ENCODE assay signal across 14 cellular contexts in the genomic region with DNA sequence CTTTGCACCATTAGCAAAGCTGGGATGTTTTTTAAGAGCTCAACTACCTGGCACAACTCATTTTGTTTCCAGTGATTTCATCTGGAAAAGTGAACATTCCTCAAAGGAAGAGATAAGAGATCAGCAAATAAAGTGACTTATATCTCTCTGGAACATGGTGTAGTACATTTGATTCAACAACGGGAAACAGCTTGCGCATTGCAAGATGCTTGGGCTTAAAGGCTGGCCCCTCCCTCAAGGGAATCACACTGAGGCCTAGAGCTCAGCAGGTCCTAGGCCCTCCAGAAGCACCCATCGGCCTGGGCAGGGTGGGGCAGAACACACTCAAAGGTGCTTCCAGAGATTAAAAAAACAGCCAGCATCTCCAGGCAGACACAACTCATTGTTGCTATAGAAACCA.
DNase-seq lines count a peak whose midpoint lies in the region; ATAC-seq and TF ChIP-seq lines count a peak whose summit lies in the region.
"Had no signal": no experiment of that assay in that cellular context is flagged by ENCODE, and none has a peak within 500 bp of the region (broad histone marks: within the 10 kb centered on the region; RNA-seq: fewer than 3 reads in every experiment).

No MANE protein-coding gene starts in this region.

- no peak for TF ChIP-seq POLR2A in NB4 (IDR thresholded peaks at IDR 0.05; ENCODE audit: extremely low read depth, insufficient read length)

- no peak for ATAC-seq in HG02884 (IDR thresholded peaks at IDR 0.05; ENCODE audit: unreplicated experiment)
- no peak for ATAC-seq in stimulated activated naive CD8-positive, alpha-beta T cell treated with anti-CD3 and anti-CD28 coated beads, Interleukin-15, Interleukin-2, amounts not matched to agents 100 U/mL and 50 U/mL, for 24 hours

- H3K4me1 ChIP-seq in endodermal cell (ENCODE audit: control insufficient read depth, insufficient read depth, low read length) (peaks cover 18% of the 10 kb centered on the region), mesenchymal stem cell (ENCODE audit: control insufficient read depth, insufficient read depth, low read depth, low read length) (peaks cover 18% of the 10 kb centered on the region)

- no peaks in the 10 kb centered on the region for H3K36me3 Mint-ChIP-seq in endodermal cell (ENCODE audit: low read depth)
- H3K36me3 Mint-ChIP-seq in neural crest cell (ENCODE audit: low read depth), result no peaks in the 10 kb centered on the region

- H4K8ac ChIP-seq in mesenchymal stem cell (ENCODE audit: low read length), result no peak overlapping the region

- H3K9me3 ChIP-seq in endodermal cell (ENCODE audit: control insufficient read depth, low read length) (no peaks in the 10 kb centered on the region), mesenchymal stem cell (ENCODE audit: control insufficient read depth, low read length) (no peaks in the 10 kb centered on the region)

- H3K9ac ChIP-seq in endodermal cell (ENCODE audit: extremely low read depth, low read length, poor library complexity, severe bottlenecking), result no peak overlapping the region
- no peak overlapping the region for H3K9ac ChIP-seq in mesenchymal stem cell (ENCODE audit: low read length)

- H3K4ac ChIP-seq in mesenchymal stem cell (ENCODE audit: low read depth in 1 of 2, low read length in 2 of 2), result no peak overlapping the region

- TF ChIP-seq CTCF in NB4 (IDR thresholded peaks at IDR 0.05; ENCODE audit: low read depth, low read length) (no peak), endodermal cell (conservative IDR thresholded peaks at IDR 0.05) (no peak), neural crest cell (conservative IDR thresholded peaks at IDR 0.05) (no peak)

- H3K27ac Mint-ChIP-seq in endodermal cell, result peak overlapping the region; percentile 56
- peak overlapping the region; percentile 36 for H3K27ac Mint-ChIP-seq in neural crest cell (ENCODE audit: unreplicated experiment)

- no peak overlapping the region for H3K4me2 ChIP-seq in mesenchymal stem cell (ENCODE audit: low read length, poor library complexity, severe bottlenecking)

- H3K27me3 Mint-ChIP-seq in endodermal cell (ENCODE audit: insufficient read depth), result peaks cover 1% of the 10 kb centered on the region
- H3K27me3 Mint-ChIP-seq in neural crest cell (ENCODE audit: low read depth), result no peaks in the 10 kb centered on the region

- peak; percentile 10 for DNase-seq in A172 (ENCODE audit: low spot score)
- DNase-seq in NB4 (ENCODE audit: low read depth), result peak; percentile 50
- DNase-seq in endodermal cell, result no peak
- DNase-seq in neural crest cell (ENCODE audit: low read depth, low spot score), result no peak
- no peak for DNase-seq in mesenchymal stem cell
- DNase-seq in stimulated activated CD4-positive, alpha-beta T cell treated with anti-CD3 and anti-CD28 coated beads, Interleukin-1b, Interleukin-23, amount 100 ng/mL, for 48 hours, result no peak
- no peak for DNase-seq in stimulated activated naive CD8-positive, alpha-beta T cell treated with anti-CD3 and anti-CD28 coated beads, Interleukin-15, Interleukin-2, amounts not matched to agents 100 U/mL and 50 U/mL, for 24 hours
- DNase-seq: activated T-cell treated with anti-CD3 and anti-CD28 coated beads for 4 hours; caudate nucleus; GOT3; mesendoderm; NCI-H1694; stimulated activated CD8-positive, alpha-beta memory T cell treated with anti-CD3 and anti-CD28 coated beads, Interleukin-4, amount 100 ng/mL, for 48 hours had no signal

- H3K27ac ChIP-seq in endodermal cell (ENCODE audit: low read depth, low read length), result no peak overlapping the region
- H3K27ac ChIP-seq in mesenchymal stem cell (ENCODE audit: low read length, poor library complexity, severe bottlenecking), result no peak overlapping the region

- no peak overlapping the region for H3K23ac ChIP-seq in mesenchymal stem cell (ENCODE audit: low read length in 2 of 2)

- H3K4me1 Mint-ChIP-seq in endodermal cell, result peaks cover 56% of the 10 kb centered on the region
- H3K4me1 Mint-ChIP-seq in neural crest cell, result peaks cover 73% of the 10 kb centered on the region

- H3K79me1 ChIP-seq in mesenchymal stem cell (replicated peaks; ENCODE audit: low read length, poor library complexity, severe bottlenecking), result peaks cover 27% of the 10 kb centered on the region

- H3K36me3 ChIP-seq in endodermal cell (ENCODE audit: control insufficient read depth, insufficient read depth, low read length), result peaks cover 19% of the 10 kb centered on the region
- H3K36me3 ChIP-seq in mesenchymal stem cell (ENCODE audit: control insufficient read depth in 1 of 2, insufficient read depth in 2 of 2, low read depth in 1 of 2, low read length in 2 of 2), result no peaks in the 10 kb centered on the region

- no peak overlapping the region for H2BK12ac ChIP-seq in mesenchymal stem cell (ENCODE audit: low read length in 2 of 2)

- no peak overlapping the region for H2AFZ ChIP-seq in mesenchymal stem cell (ENCODE audit: low read depth, low read length)

- H2BK15ac ChIP-seq in mesenchymal stem cell (ENCODE audit: low read depth, poor library complexity, severe bottlenecking), result no peak overlapping the region

- H3K4me3 Mint-ChIP-seq in endodermal cell (no peak overlapping the region), neural crest cell (peak overlapping the region; percentile 56)

- H3K27me3 ChIP-seq in endodermal cell (ENCODE audit: control insufficient read depth, insufficient read depth, low read length, poor library complexity, severe bottlenecking) (no peaks in the 10 kb centered on the region), mesenchymal stem cell (ENCODE audit: control insufficient read depth in 1 of 2, insufficient read depth in 1 of 2, low read length in 2 of 2) (no peaks in the 10 kb centered on the region)

- no peak overlapping the region for H3K4me3 ChIP-seq in NB4 (ENCODE audit: low read depth, low read length)
- H3K4me3 ChIP-seq in endodermal cell (ENCODE audit: low read length), result no peak overlapping the region
- H3K4me3 ChIP-seq in mesenchymal stem cell (ENCODE audit: insufficient read depth in 1 of 2, low read depth in 1 of 2, low read length in 2 of 2), result no peak overlapping the region

- H3K18ac ChIP-seq in mesenchymal stem cell (ENCODE audit: low read depth in 1 of 2, low read length in 2 of 2), result no peak overlapping the region

- no peak overlapping the region for H4K91ac ChIP-seq in mesenchymal stem cell (ENCODE audit: low read length)

- no peak overlapping the region for H2BK120ac ChIP-seq in mesenchymal stem cell (ENCODE audit: low read depth, low read length)

- H2AK5ac ChIP-seq in mesenchymal stem cell (ENCODE audit: low read length, severe bottlenecking), result no peak overlapping the region

- H3K14ac ChIP-seq in mesenchymal stem cell (ENCODE audit: low read length in 2 of 2), result no peak overlapping the region

- no peaks in the 10 kb centered on the region for H3K9me3 Mint-ChIP-seq in endodermal cell
- no peaks in the 10 kb centered on the region for H3K9me3 Mint-ChIP-seq in neural crest cell

- WGBS in endodermal cell (ENCODE audit: insufficient coverage in 1 of 2, insufficient read length in 1 of 2), 2 experiments, result 95 to 100% methylated on average over 2 to 3 of the region's 3 CpGs
- WGBS in mesenchymal stem cell, result 85% methylated on average over 3 of the region's 3 CpGs

- no peak overlapping the region for H2BK5ac ChIP-seq in mesenchymal stem cell (ENCODE audit: low read depth, low read length, poor library complexity, severe bottlenecking)

Comparison
In these comparisons a context has a peak if more than half of its experiments do, and no peak if none do; other contexts are left out.
1. DNase-seq: peak in A172 (single experiment) and NB4 (single experiment); none in endodermal cell (single experiment), neural crest cell (single experiment), mesenchymal stem cell (single experiment), stimulated activated CD4-positive, alpha-beta T cell treated with anti-CD3 and anti-CD28 coated beads, Interleukin-1b, Interleukin-23, amount 100 ng/mL, for 48 hours (single experiment) and stimulated activated naive CD8-positive, alpha-beta T cell treated with anti-CD3 and anti-CD28 coated beads, Interleukin-15, Interleukin-2, amounts not matched to agents 100 U/mL and 50 U/mL, for 24 hours (single experiment).